ENCODE assay signal across 16 cellular contexts in the genomic region with DNA sequence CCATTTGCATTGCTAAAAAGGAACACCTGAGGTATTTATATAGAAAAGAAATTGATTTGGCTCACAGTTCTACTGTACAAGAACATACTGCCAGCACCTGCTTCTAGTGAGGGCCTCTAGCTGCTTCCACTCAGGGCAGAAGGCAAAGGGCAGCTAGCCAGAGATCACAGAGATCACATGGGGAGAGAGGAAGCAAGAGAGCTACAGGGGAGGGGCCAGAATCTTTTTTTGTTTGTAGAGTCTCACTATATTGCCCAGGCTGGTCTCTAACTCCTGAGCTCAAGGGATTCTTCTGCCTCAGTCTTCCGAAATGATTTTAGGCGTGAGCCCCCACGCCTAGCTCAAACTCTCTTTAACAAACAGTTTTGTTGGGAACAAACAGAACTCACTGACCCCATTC. TPM values are rescaled to one million over a fixed set of nuclear protein-coding genes. Genes with fewer than 3 reads are reported as not detected.
DNase-seq lines count a peak whose midpoint lies in the region; ATAC-seq, FAIRE-seq and TF ChIP-seq lines count a peak whose summit lies in the region.
"Had no signal": no experiment of that assay in that cellular context is flagged by ENCODE, and none has a peak within 500 bp of the region (broad histone marks: within the 10 kb centered on the region; RNA-seq: fewer than 3 reads in every experiment).

No MANE protein-coding gene starts in this region.

- no peak overlapping the region for H3K4me3 Mint-ChIP-seq in CD4-positive, alpha-beta memory T cell

- H2BK15ac ChIP-seq in mesenchymal stem cell (ENCODE audit: low read depth, poor library complexity, severe bottlenecking) = no peak overlapping the region

- ATAC-seq in HG03432 (IDR thresholded peaks at IDR 0.05; ENCODE audit: unreplicated experiment) (peak; percentile 25), GM12878 (peak; percentile 67)
- ATAC-seq: K562, Panc1 had no signal

- no peak overlapping the region for H3K27ac Mint-ChIP-seq in CD4-positive, alpha-beta memory T cell

- H3K79me2 ChIP-seq in GM12878 (ENCODE audit: control insufficient read depth, insufficient read depth, low read length) = no peaks in the 10 kb centered on the region

- H3K4ac ChIP-seq in mesenchymal stem cell (ENCODE audit: low read depth in 1 of 2, low read length in 2 of 2) = no peak overlapping the region

- no peak for TF ChIP-seq RAD21 in GM12878 (IDR thresholded peaks at IDR 0.05; ENCODE audit: insufficient read depth, low read depth, low read length)

- H3K79me1 ChIP-seq in mesenchymal stem cell (replicated peaks; ENCODE audit: low read length, poor library complexity, severe bottlenecking) = peaks cover 7% of the 10 kb centered on the region

- POLR2A ChIA-PET in GM12878 (lab: Charles Lee) = no interaction called here
- POLR2A ChIA-PET in CD4-positive, alpha-beta memory T cell (lab: Charles Lee; ENCODE audit: partially characterized antibody) = no interaction called here

- no peaks in the 10 kb centered on the region for H3K9me3 ChIP-seq in GM12878 (replicated peaks; ENCODE audit: control insufficient read depth, insufficient read depth, low read length)
- H3K9me3 ChIP-seq in mesenchymal stem cell (ENCODE audit: control insufficient read depth, low read length) = no peaks in the 10 kb centered on the region
- H3K9me3 ChIP-seq in CD4-positive, alpha-beta memory T cell (ENCODE audit: control insufficient read depth in 1 of 2, low read length in 2 of 2) = no peaks in the 10 kb centered on the region
- H3K9me3 ChIP-seq: HAP-1 had no signal

- H2AFZ ChIP-seq in GM12878 (ENCODE audit: control insufficient read depth, low read depth, low read length) (no peak overlapping the region), mesenchymal stem cell (ENCODE audit: low read depth, low read length) (no peak overlapping the region)

- no peak overlapping the region for H3K18ac ChIP-seq in mesenchymal stem cell (ENCODE audit: low read depth in 1 of 2, low read length in 2 of 2)

- H3K9ac ChIP-seq in GM12878 (ENCODE audit: control insufficient read depth, insufficient read depth, low read length) (no peak overlapping the region), mesenchymal stem cell (ENCODE audit: low read length) (no peak overlapping the region)

- no peak overlapping the region for H2BK12ac ChIP-seq in mesenchymal stem cell (ENCODE audit: low read length in 2 of 2)

- peaks cover 3 to 7% (median 4%) of the 10 kb centered on the region in 4 donors for H3K4me1 Mint-ChIP-seq in CD4-positive, alpha-beta memory T cell

- intact Hi-C loops in GM12878 (cut with micrococcal nuclease; ENCODE audit: unreplicated experiment) = no loop called here
- intact Hi-C loops in CD4-positive, alpha-beta memory T cell (cut with micrococcal nuclease) = no loop called here

- H3K27me3 Mint-ChIP-seq in CD4-positive, alpha-beta memory T cell = peaks cover 0 to 2% of the 10 kb centered on the region in 2 donors

- 95% methylated on average over 3 of the region's 3 CpGs for WGBS in GM12878 (ENCODE audit: insufficient coverage, insufficient replicate concordance, low lambda C conversion rate, missing lambda C conversion rate)
- 97% methylated on average over 3 of the region's 3 CpGs for WGBS in mesenchymal stem cell

- H2BK120ac ChIP-seq in mesenchymal stem cell (ENCODE audit: low read depth, low read length) = no peak overlapping the region

- no peaks in the 10 kb centered on the region for H3K9me3 Mint-ChIP-seq in CD4-positive, alpha-beta memory T cell

- no TSS peak for BruUV-seq in GM12878 (replicated peaks; lab: Mats Ljungman, UMichigan)

- TF ChIP-seq POLR2A in GM12878 (IDR thresholded peaks at IDR 0.05; ENCODE audit: low read depth, low read length) = no peak

- H3K14ac ChIP-seq in mesenchymal stem cell (ENCODE audit: low read length in 2 of 2) = no peak overlapping the region

- in situ Hi-C loops in Caki2 (cut with HindIII; ENCODE audit: low pct_unique_long_range_greater_than_20kb, low sequenced_read_pairs) (no loop called here), GM12878 (cut with MboI) (no loop called here)

- no peaks in the 10 kb centered on the region for H4K20me1 ChIP-seq in GM12878 (ENCODE audit: control insufficient read depth, insufficient read depth)

- no peaks in the 10 kb centered on the region for H3K36me3 Mint-ChIP-seq in CD4-positive, alpha-beta memory T cell

- FAIRE-seq in GM12878 (lab: Jason Lieb, UNC) = no peak
- FAIRE-seq: K562 had no signal

- H3K36me3 ChIP-seq in GM12878 (ENCODE audit: control insufficient read depth in 2 of 2, insufficient read depth in 2 of 2, low read length in 1 of 2) (no peaks in the 10 kb centered on the region), mesenchymal stem cell (ENCODE audit: control insufficient read depth in 1 of 2, insufficient read depth in 2 of 2, low read depth in 1 of 2, low read length in 2 of 2) (no peaks in the 10 kb centered on the region)
- no peaks in the 10 kb centered on the region for H3K36me3 ChIP-seq in CD4-positive, alpha-beta memory T cell (ENCODE audit: insufficient read depth, low read length)
- H3K36me3 ChIP-seq: HAP-1 had no signal

- no peak overlapping the region for H2AK5ac ChIP-seq in mesenchymal stem cell (ENCODE audit: low read length, severe bottlenecking)

- H2BK5ac ChIP-seq in mesenchymal stem cell (ENCODE audit: low read depth, low read length, poor library complexity, severe bottlenecking) = peak overlapping the region; percentile 57

- CTCF ChIA-PET in GM12878 (lab: Yijun Ruan, JAX) = interaction anchor here (1.0 kb wide), 1 partner anchor 9 kb away, joined by 3 read pairs; no protein-coding TSS in a partner anchor
- CTCF ChIA-PET in CD4-positive, alpha-beta memory T cell (lab: Charles Lee; ENCODE audit: partially characterized antibody) = no interaction called here

- H3K4me2 ChIP-seq in GM12878 (ENCODE audit: control insufficient read depth, insufficient read depth) (no peak overlapping the region), mesenchymal stem cell (ENCODE audit: low read length, poor library complexity, severe bottlenecking) (no peak overlapping the region)

- RAD21 ChIA-PET in GM12878 (lab: Charles Lee; ENCODE audit: unreplicated experiment) = no interaction called here

- H4K8ac ChIP-seq in mesenchymal stem cell (ENCODE audit: low read length) = no peak overlapping the region

- SMC1A ChIA-PET in GM12878 (lab: Charles Lee; ENCODE audit: uncharacterized antibody, unreplicated experiment) = no interaction called here

- H3K4me1 ChIP-seq in GM12878 (ENCODE audit: control insufficient read depth, insufficient read depth, low read length) = no peaks in the 10 kb centered on the region
- H3K4me1 ChIP-seq in mesenchymal stem cell (ENCODE audit: control insufficient read depth, insufficient read depth, low read depth, low read length) = peaks cover 5% of the 10 kb centered on the region
- H3K4me1 ChIP-seq in CD4-positive, alpha-beta memory T cell (ENCODE audit: insufficient read depth, low read length) = peaks cover 2% of the 10 kb centered on the region
- H3K4me1 ChIP-seq: HAP-1 had no signal

- H3K4me3 ChIP-seq in GM12878 = no peak overlapping the region
- H3K4me3 ChIP-seq in mesenchymal stem cell (ENCODE audit: insufficient read depth in 1 of 2, low read depth in 1 of 2, low read length in 2 of 2) = no peak overlapping the region
- no peak overlapping the region for H3K4me3 ChIP-seq in CD4-positive, alpha-beta memory T cell (ENCODE audit: low read length in 2 of 2)
- H3K4me3 ChIP-seq: HAP-1, K562, SK-N-MC had no signal

- H3K27ac ChIP-seq in GM12878 (ENCODE audit: control insufficient read depth, insufficient read depth) (no peak overlapping the region), mesenchymal stem cell (ENCODE audit: low read length, poor library complexity, severe bottlenecking) (no peak overlapping the region)
- no peak overlapping the region for H3K27ac ChIP-seq in CD4-positive, alpha-beta memory T cell (ENCODE audit: low read depth, low read length)
- H3K27ac ChIP-seq: SK-N-MC had no signal

- TF ChIP-seq CTCF in GM12878 (IDR thresholded peaks at IDR 0.05 in 2 of 3, conservative IDR thresholded peaks at IDR 0.05 in 1 of 3; ENCODE audit: control insufficient read depth in 2 of 3, extremely low read depth in 1 of 3, insufficient read depth in 1 of 3, low read depth in 3 of 3, low read length in 3 of 3) = no peak

- no peak for TF ChIP-seq EP300 in GM12878 (IDR thresholded peaks at IDR 0.05; ENCODE audit: borderline replicate concordance in 1 of 2, control insufficient read depth in 1 of 2, low read depth in 2 of 2, low read length in 2 of 2)

- DNase-seq in Caki2 (ENCODE audit: low read depth) (peak; percentile 45), GM12878 (ENCODE audit: low read depth, low spot score) (no peak), mesenchymal stem cell (no peak), NCI-H774 (lab: John Stamatoyannopoulos, UW) (no peak), NCI-H2171 treated with DMSO at 0.1 percent for 48 hours (lab: John Stamatoyannopoulos, UW) (no peak)
- no peak for DNase-seq in CD4-positive, alpha-beta memory T cell
- DNase-seq: C1 segment of cervical spinal cord, DMS 273 treated with DMSO at 0.1 percent for 48 hours, NCI-H1436, NCI-H2081, NCI-H510A had no signal

- H3K23ac ChIP-seq in mesenchymal stem cell (ENCODE audit: low read length in 2 of 2) = no peak overlapping the region

- no peak overlapping the region for H4K91ac ChIP-seq in mesenchymal stem cell (ENCODE audit: low read length)

- H3K27me3 ChIP-seq in GM12878 (replicated peaks in 1 of 2; ENCODE audit: control insufficient read depth in 2 of 2, insufficient read depth in 2 of 2, low read length in 1 of 2) = peaks cover 0 to 2% of the 10 kb centered on the region in 2 experiments; a peak in 1 of 4 replicates
- H3K27me3 ChIP-seq in mesenchymal stem cell (ENCODE audit: control insufficient read depth in 1 of 2, insufficient read depth in 1 of 2, low read length in 2 of 2) = peaks cover 0 to 2% of the 10 kb centered on the region in 2 experiments
- H3K27me3 ChIP-seq in CD4-positive, alpha-beta memory T cell (ENCODE audit: insufficient read depth, low read length) = no peaks in the 10 kb centered on the region

RNA-seq across cellular contexts. Expression of a gene that starts 6.1 kb away (rescaled TPM):
- 4.1 and 4.4 TPM in 2 replicates for total RNA-seq in Caki2 (2014; rRNA removed; shearing (Covaris generic); ENCODE audit: low replicate concordance)
- total RNA-seq in GM12878 (2013; cell fraction: nucleolus; rRNA removed) = 0.17 and 0.19 TPM in 2 replicates
- total RNA-seq in GM12878 (2014; rRNA removed) = 0.93 and 0.96 TPM in 2 replicates
- 0.81 and 0.92 TPM in 2 replicates for total RNA-seq in GM12878 (2014; rRNA removed; fragmentation: Illumina TruSeq; extraction: Trizol)
- 0.72 and 0.87 TPM in 2 replicates for total RNA-seq in GM12878 (2021)
- 0.20 TPM for polyA plus RNA-seq in GM12878 (2011; ENCODE audit: low read depth)
- 3.9 and 5.8 TPM in 2 replicates for polyA plus RNA-seq in GM12878 (2011; rRNA removed)
- 1.7 TPM in 2 replicates for polyA plus RNA-seq in GM12878 (2011; cell fraction: cytosol; rRNA removed)
- 1.4 and 1.7 TPM in 2 replicates for polyA plus RNA-seq in GM12878 (2011; cell fraction: nucleus; rRNA removed)
- polyA plus RNA-seq in GM12878 (2012) = 0.34 and 0.56 TPM in 2 replicates
- polyA plus RNA-seq in GM12878 (2014; fragmentation: Illumina TruSeq; extraction: Trizol) = 0.85 and 1.0 TPM in 2 replicates
- under 1 TPM; 0.14 to 0.20 TPM for polyA plus RNA-seq in GM12878 (2014; fragmentation: Nextera tagmentation; extraction: Ambion mirVana)
- polyA plus RNA-seq in GM12878 (2014; rRNA removed) = 0.58 and 0.85 TPM in 2 replicates
- under 1 TPM; 0.12 to 0.14 TPM for polyA plus RNA-seq in GM12878 (2016; fragmentation: Nextera tagmentation; extraction: Ambion mirVana)
- polyA minus RNA-seq in GM12878 (2011; rRNA and poly(A)+ RNA removed) = 3.9 and 4.5 TPM in 2 replicates
- polyA minus RNA-seq in GM12878 (2011; cell fraction: cytosol; rRNA and poly(A)+ RNA removed) = 1.6 and 3.0 TPM in 2 replicates
- 2.4 and 3.6 TPM in 2 replicates for polyA minus RNA-seq in GM12878 (2011; cell fraction: nucleus; rRNA and poly(A)+ RNA removed)
- 1.7 TPM for polyA plus RNA-seq in mesenchymal stem cell (2013, experiment 1 of 2)
- 1.8 TPM for polyA plus RNA-seq in mesenchymal stem cell (2013, experiment 2 of 2)
- total RNA-seq in CD4-positive, alpha-beta memory T cell = under 1 TPM; 0.23 to 0.30 TPM
- under 1 TPM; 0.09 to 0.22 TPM for polyA plus RNA-seq in CD4-positive, alpha-beta memory T cell
